Comparison of ENCODE assay signal across 8 cellular contexts in the genomic region with DNA sequence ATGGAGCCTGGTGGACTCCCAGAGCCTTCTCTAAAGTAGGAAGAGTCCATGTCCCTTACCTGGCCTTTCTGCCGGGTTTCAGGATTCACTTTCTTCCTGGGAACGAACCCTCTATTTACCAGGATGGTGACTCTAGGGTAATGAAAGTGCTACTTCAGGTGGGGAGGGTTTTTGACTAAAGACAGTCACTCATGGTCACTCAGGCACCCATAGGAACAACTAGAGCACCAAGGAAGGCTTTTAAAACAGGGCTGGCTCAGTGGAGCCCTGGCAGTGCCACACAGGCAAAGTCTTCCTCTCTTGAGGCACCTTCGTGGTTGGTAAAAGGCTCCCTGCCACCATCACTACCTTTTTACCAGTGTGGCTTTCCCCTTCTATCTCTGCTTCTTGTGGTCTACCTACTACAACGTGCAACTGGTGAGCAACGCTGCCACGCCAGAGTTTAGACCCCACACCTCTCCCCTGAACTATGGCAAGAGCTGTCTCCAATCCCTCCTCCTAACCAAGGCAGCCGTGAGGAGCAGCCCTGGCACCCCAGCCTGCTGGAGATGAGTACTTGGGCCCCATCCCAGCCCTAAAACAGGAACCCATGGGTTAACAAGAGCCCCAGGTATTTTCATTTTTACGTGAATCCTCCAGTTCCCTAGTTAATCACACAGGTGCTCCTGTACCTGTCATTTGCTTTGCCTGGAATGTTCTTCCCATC. TPM values are rescaled to one million over a fixed set of nuclear protein-coding genes. Genes with fewer than 3 reads are reported as not detected.
A peak's percentile ranks its signal among the peaks of the same experiment; 100 is the strongest.
DNase-seq lines count a peak whose midpoint lies in the region; ATAC-seq and TF ChIP-seq lines count a peak whose summit lies in the region.
"Had no signal": no experiment of that assay in that cellular context is flagged by ENCODE, and none has a peak within 500 bp of the region (broad histone marks: within the 10 kb centered on the region; RNA-seq: fewer than 3 reads in every experiment).

No MANE protein-coding gene starts in this region.

- TF ChIP-seq CTCF in natural killer cell (IDR thresholded peaks at IDR 0.05) (no peak), gastroesophageal sphincter (IDR thresholded peaks at IDR 0.05) (no peak)

- WGBS in gastroesophageal sphincter (ENCODE audit: low coverage in 1 of 2), 2 donors: 60 to 64% methylated on average over 7 of the region's 8 CpGs

- no peak for DNase-seq in natural killer cell treated with Interleukin-12 subunit alpha and Interleukin-12 subunit beta and Interleukin-15 and Interleukin-18, amount 100 ng/mL, for 72 hours (ENCODE audit: low spot score)
- DNase-seq in natural killer cell: no peak
- no peak for DNase-seq in stimulated activated naive B cell treated with anti-CD40 and anti-IgM and Interleukin-4, amounts not matched to agents 10 μg/mL and 1 μg/mL and 100 μg/mL, for 72 hours

- no peaks in the 10 kb centered on the region for H3K27me3 ChIP-seq in gastroesophageal sphincter
- H3K27me3 ChIP-seq: dorsolateral prefrontal cortex had no signal

- no peaks in the 10 kb centered on the region for H3K9me3 ChIP-seq in gastroesophageal sphincter

- intact Hi-C loops in natural killer cell (cut with micrococcal nuclease): no loop called here

- H3K4me1 Mint-ChIP-seq in natural killer cell treated with Interleukin-12 subunit alpha and Interleukin-12 subunit beta and Interleukin-15 and Interleukin-18, amount 100 ng/mL, for 72 hours (ENCODE audit: low read depth in 2 of 2): peaks cover 31 to 39% of the 10 kb centered on the region in 2 donors
- peaks cover 34 to 43% of the 10 kb centered on the region in 2 donors for H3K4me1 Mint-ChIP-seq in natural killer cell
- H3K4me1 Mint-ChIP-seq in activated T-helper 17 cell treated with anti-CD3 and anti-CD28 coated beads, Interleukin-2, amount 50 U/mL, for 72 hours: peaks cover 23% of the 10 kb centered on the region
- peaks cover 37 to 73% of the 10 kb centered on the region in 2 donors for H3K4me1 Mint-ChIP-seq in stimulated activated naive B cell treated with anti-CD40 and anti-IgM and Interleukin-4, amounts not matched to agents 10 μg/mL and 1 μg/mL and 100 μg/mL, for 72 hours

- H3K36me3 ChIP-seq in gastroesophageal sphincter: peaks cover 0 to 57% of the 10 kb centered on the region in 2 donors

- no peak overlapping the region for H3K4me3 ChIP-seq in gastroesophageal sphincter
- H3K4me3 ChIP-seq: dorsolateral prefrontal cortex had no signal

- no peaks in the 10 kb centered on the region for H3K27me3 Mint-ChIP-seq in natural killer cell treated with Interleukin-12 subunit alpha and Interleukin-12 subunit beta and Interleukin-15 and Interleukin-18, amount 100 ng/mL, for 72 hours
- no peaks in the 10 kb centered on the region for H3K27me3 Mint-ChIP-seq in natural killer cell (ENCODE audit: low read depth in 2 of 2)
- no peaks in the 10 kb centered on the region for H3K27me3 Mint-ChIP-seq in activated T-helper 17 cell treated with anti-CD3 and anti-CD28 coated beads, Interleukin-2, amount 50 U/mL, for 72 hours
- H3K27me3 Mint-ChIP-seq in stimulated activated naive B cell treated with anti-CD40 and anti-IgM and Interleukin-4, amounts not matched to agents 10 μg/mL and 1 μg/mL and 100 μg/mL, for 72 hours: no peaks in the 10 kb centered on the region

- no peak overlapping the region for H3K27ac ChIP-seq in gastroesophageal sphincter

- TF ChIP-seq POLR2A in gastroesophageal sphincter (IDR thresholded peaks at IDR 0.05): no peak

- peaks cover 32% of the 10 kb centered on the region for H3K36me3 Mint-ChIP-seq in natural killer cell treated with Interleukin-12 subunit alpha and Interleukin-12 subunit beta and Interleukin-15 and Interleukin-18, amount 100 ng/mL, for 72 hours
- peaks cover 10% of the 10 kb centered on the region for H3K36me3 Mint-ChIP-seq in natural killer cell
- peaks cover 60% of the 10 kb centered on the region for H3K36me3 Mint-ChIP-seq in activated T-helper 17 cell treated with anti-CD3 and anti-CD28 coated beads, Interleukin-2, amount 50 U/mL, for 72 hours (ENCODE audit: low read depth)
- peaks cover 40 to 48% of the 10 kb centered on the region in 2 donors for H3K36me3 Mint-ChIP-seq in stimulated activated naive B cell treated with anti-CD40 and anti-IgM and Interleukin-4, amounts not matched to agents 10 μg/mL and 1 μg/mL and 100 μg/mL, for 72 hours

- peaks cover 0 to 52% (median 31%) of the 10 kb centered on the region in 3 donors for H3K4me1 ChIP-seq in gastroesophageal sphincter

- peak overlapping the region; percentile 35 to 68 for H3K27ac Mint-ChIP-seq in natural killer cell treated with Interleukin-12 subunit alpha and Interleukin-12 subunit beta and Interleukin-15 and Interleukin-18, amount 100 ng/mL, for 72 hours
- H3K27ac Mint-ChIP-seq in natural killer cell: peak overlapping the region in 1 of 2 donors; percentile 64
- peak overlapping the region; percentile 72 for H3K27ac Mint-ChIP-seq in activated T-helper 17 cell treated with anti-CD3 and anti-CD28 coated beads, Interleukin-2, amount 50 U/mL, for 72 hours
- peak overlapping the region; percentile 92 for H3K27ac Mint-ChIP-seq in stimulated activated naive B cell treated with anti-CD40 and anti-IgM and Interleukin-4, amounts not matched to agents 10 μg/mL and 1 μg/mL and 100 μg/mL, for 72 hours

- ATAC-seq in natural killer cell treated with Interleukin-12 subunit alpha and Interleukin-12 subunit beta and Interleukin-15 and Interleukin-18, amount 100 ng/mL, for 72 hours: no peak
- no peak for ATAC-seq in natural killer cell
- no peak for ATAC-seq in activated T-helper 17 cell treated with anti-CD3 and anti-CD28 coated beads, Interleukin-2, amount 50 U/mL, for 72 hours (replicated peaks)
- no peak for ATAC-seq in stimulated activated naive B cell treated with anti-CD40 and anti-IgM and Interleukin-4, amounts not matched to agents 10 μg/mL and 1 μg/mL and 100 μg/mL, for 72 hours (replicated peaks)
- ATAC-seq in GM21447 (IDR thresholded peaks at IDR 0.05; ENCODE audit: unreplicated experiment): no peak
- no peak for ATAC-seq in gastroesophageal sphincter

- no peak for TF ChIP-seq EP300 in gastroesophageal sphincter (IDR thresholded peaks at IDR 0.05)

- peak overlapping the region; percentile 10 for H3K4me3 Mint-ChIP-seq in natural killer cell treated with Interleukin-12 subunit alpha and Interleukin-12 subunit beta and Interleukin-15 and Interleukin-18, amount 100 ng/mL, for 72 hours
- no peak overlapping the region for H3K4me3 Mint-ChIP-seq in natural killer cell
- no peak overlapping the region for H3K4me3 Mint-ChIP-seq in activated T-helper 17 cell treated with anti-CD3 and anti-CD28 coated beads, Interleukin-2, amount 50 U/mL, for 72 hours
- H3K4me3 Mint-ChIP-seq in stimulated activated naive B cell treated with anti-CD40 and anti-IgM and Interleukin-4, amounts not matched to agents 10 μg/mL and 1 μg/mL and 100 μg/mL, for 72 hours: peak overlapping the region in 1 of 2 donors; percentile 37

- H3K9me3 Mint-ChIP-seq in natural killer cell treated with Interleukin-12 subunit alpha and Interleukin-12 subunit beta and Interleukin-15 and Interleukin-18, amount 100 ng/mL, for 72 hours: no peaks in the 10 kb centered on the region
- H3K9me3 Mint-ChIP-seq in natural killer cell: no peaks in the 10 kb centered on the region
- no peaks in the 10 kb centered on the region for H3K9me3 Mint-ChIP-seq in activated T-helper 17 cell treated with anti-CD3 and anti-CD28 coated beads, Interleukin-2, amount 50 U/mL, for 72 hours
- no peaks in the 10 kb centered on the region for H3K9me3 Mint-ChIP-seq in stimulated activated naive B cell treated with anti-CD40 and anti-IgM and Interleukin-4, amounts not matched to agents 10 μg/mL and 1 μg/mL and 100 μg/mL, for 72 hours
- H3K9me3 Mint-ChIP-seq: activated T-helper 1 cell treated with anti-CD3 and anti-CD28 coated beads, Interleukin-12 subunit alpha, Interleukin-12 subunit beta, Interleukin-2, Interleukin-4 antibody, amounts not matched to agents 30 ng/mL and 10 ng/mL and 1 ng/mL, durations not matched to agents 14 hours and 24 hours and 36 hours had no signal

RNA-seq across cellular contexts. Expression of a gene that starts 3.5 kb away (rescaled TPM):
- total RNA-seq in natural killer cell treated with Interleukin-12 subunit alpha and Interleukin-12 subunit beta and Interleukin-15 and Interleukin-18, amount 100 ng/mL, for 72 hours: 10 to 100 TPM; 26.0 to 28.4 TPM
- 10 to 100 TPM; 35.6 to 44.4 (median 37.2) TPM for total RNA-seq in natural killer cell
- total RNA-seq in activated T-helper 17 cell treated with anti-CD3 and anti-CD28 coated beads, Interleukin-2, amount 50 U/mL, for 72 hours: 10 to 100 TPM; 13.9 to 25.4 TPM
- 10 to 100 TPM; 46.0 to 53.4 (median 49.8) TPM for total RNA-seq in gastroesophageal sphincter

RNA-seq across cellular contexts. Expression of a gene that starts 3.6 kb away (rescaled TPM):
- total RNA-seq in natural killer cell treated with Interleukin-12 subunit alpha and Interleukin-12 subunit beta and Interleukin-15 and Interleukin-18, amount 100 ng/mL, for 72 hours: 10 to 100 TPM; 15.2 to 21.6 TPM
- total RNA-seq in natural killer cell (10 to 100 TPM; 14.3 to 14.9 (median 14.7) TPM), gastroesophageal sphincter (10 to 100 TPM; 11.2 to 16.3 (median 15.3) TPM)
- total RNA-seq in activated T-helper 17 cell treated with anti-CD3 and anti-CD28 coated beads, Interleukin-2, amount 50 U/mL, for 72 hours: 10 to 100 TPM in 1 of 2 donors, 1 to 10 TPM in 1; 7.0 to 17.3 TPM

RNA-seq across cellular contexts. Expression of a gene that starts 4.8 kb away (rescaled TPM):
- total RNA-seq in natural killer cell treated with Interleukin-12 subunit alpha and Interleukin-12 subunit beta and Interleukin-15 and Interleukin-18, amount 100 ng/mL, for 72 hours: 1,000 to 10,000 TPM; 1,580 to 1,944 TPM
- 1,000 to 10,000 TPM; 1,409 to 1,616 (median 1,600) TPM for total RNA-seq in natural killer cell
- 1,000 to 10,000 TPM; 3,005 to 3,350 TPM for total RNA-seq in activated T-helper 17 cell treated with anti-CD3 and anti-CD28 coated beads, Interleukin-2, amount 50 U/mL, for 72 hours
- total RNA-seq in gastroesophageal sphincter: 1,000 to 10,000 TPM; 1,385 to 2,320 (median 1,660) TPM

RNA-seq across cellular contexts. Expression of a gene that starts 4.9 kb away (rescaled TPM):
- total RNA-seq in natural killer cell treated with Interleukin-12 subunit alpha and Interleukin-12 subunit beta and Interleukin-15 and Interleukin-18, amount 100 ng/mL, for 72 hours: 10 to 100 TPM; 34.8 to 43.3 TPM
- 10 to 100 TPM; 23.8 to 37.0 (median 28.1) TPM for total RNA-seq in natural killer cell
- 10 to 100 TPM; 21.3 to 29.9 TPM for total RNA-seq in activated T-helper 17 cell treated with anti-CD3 and anti-CD28 coated beads, Interleukin-2, amount 50 U/mL, for 72 hours
- total RNA-seq in gastroesophageal sphincter: 10 to 100 TPM; 25.1 to 47.3 (median 37.8) TPM

RNA-seq across cellular contexts. Expression of a gene that starts 16.8 kb away (rescaled TPM):
- total RNA-seq in natural killer cell treated with Interleukin-12 subunit alpha and Interleukin-12 subunit beta and Interleukin-15 and Interleukin-18, amount 100 ng/mL, for 72 hours: 10 to 100 TPM; 11.5 to 23.9 TPM
- total RNA-seq in natural killer cell (10 to 100 TPM; 13.8 to 23.5 (median 21.3) TPM), gastroesophageal sphincter (10 to 100 TPM; 22.5 to 36.3 (median 25.8) TPM)
- 10 to 100 TPM; 17.4 to 26.3 TPM for total RNA-seq in activated T-helper 17 cell treated with anti-CD3 and anti-CD28 coated beads, Interleukin-2, amount 50 U/mL, for 72 hours
